In genomic region chr11:72446929-72447753, GRCh38 we compare ENCODE assay signal across 9 cellular contexts. TPM values are rescaled to one million over a fixed set of nuclear protein-coding genes. Genes with fewer than 3 reads are reported as not detected.
DNase-seq lines count a peak whose midpoint lies in the region; ATAC-seq and TF ChIP-seq lines count a peak whose summit lies in the region.
"Had no signal": no experiment of that assay in that cellular context is flagged by ENCODE, and none has a peak within 500 bp of the region (broad histone marks: within the 10 kb centered on the region; RNA-seq: fewer than 3 reads in every experiment).

No MANE protein-coding gene starts in this region.

- no peaks in the 10 kb centered on the region for H3K4me1 Mint-ChIP-seq in T-helper 17 cell

- no peaks in the 10 kb centered on the region for H3K4me1 ChIP-seq in prostate gland (replicated peaks)

- TF ChIP-seq CTCF in GM06990 (IDR thresholded peaks at IDR 0.05; ENCODE audit: insufficient read depth, low read length, poor library complexity, severe bottlenecking) (peak; percentile 65), fibroblast of villous mesenchyme (IDR thresholded peaks at IDR 0.05; ENCODE audit: insufficient read depth, low read depth, low read length) (peak; percentile 79), prostate gland (IDR thresholded peaks at IDR 0.05) (peak in 3 of 4 experiments; percentile 47 to 74 (median 71))

- peaks cover 28% of the 10 kb centered on the region for H3K27me3 Mint-ChIP-seq in T-helper 17 cell

- H3K36me3 Mint-ChIP-seq in T-helper 17 cell (ENCODE audit: low read depth), result no peaks in the 10 kb centered on the region

- TF ChIP-seq POLR2A in prostate gland (IDR thresholded peaks at IDR 0.05), result no peak

- H3K36me3 ChIP-seq in GM06990 (ENCODE audit: control insufficient read depth, insufficient read depth, low read length) (no peaks in the 10 kb centered on the region), prostate gland (no peaks in the 10 kb centered on the region)

- peak; percentile 84 for ATAC-seq in T-helper 17 cell

- no peaks in the 10 kb centered on the region for H3K27me3 ChIP-seq in GM06990 (replicated peaks; ENCODE audit: control insufficient read depth, insufficient read depth, low read length)
- H3K27me3 ChIP-seq in prostate gland (replicated peaks; ENCODE audit: insufficient read depth), result no peaks in the 10 kb centered on the region

- intact Hi-C loops in prostate gland (cut with DNase I), result no loop called here

- H3K27ac ChIP-seq in prostate gland, result no peak overlapping the region

- H3K4me3 Mint-ChIP-seq in T-helper 17 cell, result no peak overlapping the region
- H3K4me3 Mint-ChIP-seq: stimulated activated naive CD8-positive, alpha-beta T cell treated with anti-CD3 and anti-CD28 coated beads, Interleukin-15, Interleukin-2, amounts not matched to agents 100 ng/mL and 50 ng/mL, for 24 hours had no signal

- H3K4me3 ChIP-seq in GM06990 (replicated peaks; ENCODE audit: low read depth, low read length), result no peak overlapping the region
- no peak overlapping the region for H3K4me3 ChIP-seq in fibroblast of villous mesenchyme (ENCODE audit: low read depth, low read length)
- H3K4me3 ChIP-seq in prostate gland, result no peak overlapping the region

- DNase-seq in 8988T (peak; percentile 35), GM06990 (ENCODE audit: extremely low read depth, insufficient read length) (no peak), NCI-H1694 (lab: John Stamatoyannopoulos, UW) (peak; percentile 62), T-helper 17 cell (no peak), fibroblast of villous mesenchyme (ENCODE audit: low read depth) (peak; percentile 65), prostate gland (ENCODE audit: low spot score) (peak; percentile 8)
- DNase-seq in NK-92 treated with Interleukin-12 subunit alpha and Interleukin-12 subunit beta, amount 100 ng/mL, for 24 hours (lab: John Stamatoyannopoulos, UW), result no peak
- no peak for DNase-seq in stimulated activated CD4-positive, alpha-beta T cell treated with anti-CD3 and anti-CD28 coated beads, Interleukin-2, amount 100 ng/mL, for 48 hours

- H3K27ac Mint-ChIP-seq in T-helper 17 cell, result no peak overlapping the region
- H3K27ac Mint-ChIP-seq: stimulated activated naive CD8-positive, alpha-beta T cell treated with anti-CD3 and anti-CD28 coated beads, Interleukin-15, Interleukin-2, amounts not matched to agents 100 ng/mL and 50 ng/mL, for 24 hours had no signal

- 33% methylated on average over 4 of the region's 4 CpGs for WGBS in prostate gland

- H3K9me3 ChIP-seq in T-helper 17 cell (ENCODE audit: control insufficient read depth, low read length, poor library complexity, severe bottlenecking) (no peaks in the 10 kb centered on the region), prostate gland (no peaks in the 10 kb centered on the region)

RNA-seq across cellular contexts. Expression of gene CLPB, which starts 12.8 kb away (rescaled TPM):
- total RNA-seq in T-helper 17 cell, result 10 to 100 TPM; 13.0 to 14.4 TPM
- 32.5 and 48.8 TPM in 2 replicates for total RNA-seq in fibroblast of villous mesenchyme
- total RNA-seq in prostate gland, result 10 to 100 TPM; 14.9 to 47.0 TPM

Comparison
In these comparisons a context has a peak if more than half of its experiments do, and no peak if none do; other contexts are left out.
1. DNase-seq: peak in 8988T (single experiment), NCI-H1694 (single experiment), fibroblast of villous mesenchyme (single experiment) and prostate gland (single experiment); none in GM06990 (single experiment), T-helper 17 cell (0 of 3), NK-92 treated with Interleukin-12 subunit alpha and Interleukin-12 subunit beta, amount 100 ng/mL, for 24 hours (single experiment) and stimulated activated CD4-positive, alpha-beta T cell treated with anti-CD3 and anti-CD28 coated beads, Interleukin-2, amount 100 ng/mL, for 48 hours (0 of 2).
2. Peak in every context shown above with its lines, with median percentiles within 50 percentile points of each other: CTCF ChIP-seq.